In the genomic region with DNA sequence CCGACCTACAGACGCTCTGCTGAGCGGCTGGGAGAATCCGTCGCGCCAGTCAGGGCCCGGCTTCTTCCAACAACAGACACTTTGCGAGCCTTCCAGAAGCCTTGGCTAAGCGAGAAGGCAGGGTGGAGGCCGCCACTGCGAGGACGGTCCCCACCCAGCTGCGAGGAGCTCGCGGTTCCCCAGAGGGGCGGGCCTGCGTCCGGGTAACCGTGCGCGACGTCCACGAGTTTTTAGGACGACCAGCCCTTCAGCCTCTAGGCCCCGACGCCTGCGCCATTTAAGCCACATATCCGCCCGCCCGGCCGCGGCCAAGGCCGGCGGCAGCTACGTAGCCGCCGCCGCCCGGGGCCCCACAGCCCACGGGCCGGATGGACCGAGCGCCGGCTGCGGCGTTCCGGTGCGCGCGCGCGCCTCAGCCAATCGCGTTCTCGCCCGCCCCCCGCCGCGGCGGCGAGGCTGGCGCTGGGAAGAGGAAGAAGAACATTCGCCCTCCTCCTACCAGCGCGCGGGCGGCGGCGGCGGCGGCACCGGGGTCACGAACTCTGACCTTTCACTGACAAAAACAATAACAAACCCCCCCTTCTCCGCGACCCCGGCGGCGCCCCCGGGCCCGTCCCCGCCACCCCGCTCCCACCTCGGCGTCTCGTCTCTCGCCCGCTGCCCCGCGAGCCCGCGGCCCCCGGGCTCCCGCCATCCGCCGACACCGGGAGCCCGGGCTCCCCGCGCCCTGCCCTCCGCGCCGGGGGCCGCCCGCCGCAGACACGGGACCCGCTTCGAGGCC, we compare ENCODE assay signal across 1 cellular context.
TF ChIP-seq lines count a peak whose summit lies in the region.

A gene (plus strand): TSS at position 479 of the 781 bp plus-strand sequence. CDS start 56,332 bp downstream, outside the sequence.

TF ChIP-seq in K562, 482 proteins besides CTCF, POLR2A, EP300 and RAD21 (continued from another document and continues in another):
- TF ChIP-seq, protein P1, sequence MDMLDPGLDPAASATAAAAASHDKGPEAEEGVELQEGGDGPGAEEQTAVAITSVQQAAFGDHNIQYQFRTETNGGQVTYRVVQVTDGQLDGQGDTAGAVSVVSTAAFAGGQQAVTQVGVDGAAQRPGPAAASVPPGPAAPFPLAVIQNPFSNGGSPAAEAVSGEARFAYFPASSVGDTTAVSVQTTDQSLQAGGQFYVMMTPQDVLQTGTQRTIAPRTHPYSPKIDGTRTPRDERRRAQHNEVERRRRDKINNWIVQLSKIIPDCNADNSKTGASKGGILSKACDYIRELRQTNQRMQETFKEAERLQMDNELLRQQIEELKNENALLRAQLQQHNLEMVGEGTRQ (CRISPR knock-in tag; IDR thresholded peaks at IDR 0.05), result no peak
- TF ChIP-seq ZNF766 (CRISPR knock-in tag; conservative IDR thresholded peaks at IDR 0.05), result peak; percentile 24; the same call in 1 of the 2 replicates
- TF ChIP-seq ZBED1 (IDR thresholded peaks at IDR 0.05), result peak; percentile 24; the same call in 1 of the 2 replicates
- TF ChIP-seq, protein P2, sequence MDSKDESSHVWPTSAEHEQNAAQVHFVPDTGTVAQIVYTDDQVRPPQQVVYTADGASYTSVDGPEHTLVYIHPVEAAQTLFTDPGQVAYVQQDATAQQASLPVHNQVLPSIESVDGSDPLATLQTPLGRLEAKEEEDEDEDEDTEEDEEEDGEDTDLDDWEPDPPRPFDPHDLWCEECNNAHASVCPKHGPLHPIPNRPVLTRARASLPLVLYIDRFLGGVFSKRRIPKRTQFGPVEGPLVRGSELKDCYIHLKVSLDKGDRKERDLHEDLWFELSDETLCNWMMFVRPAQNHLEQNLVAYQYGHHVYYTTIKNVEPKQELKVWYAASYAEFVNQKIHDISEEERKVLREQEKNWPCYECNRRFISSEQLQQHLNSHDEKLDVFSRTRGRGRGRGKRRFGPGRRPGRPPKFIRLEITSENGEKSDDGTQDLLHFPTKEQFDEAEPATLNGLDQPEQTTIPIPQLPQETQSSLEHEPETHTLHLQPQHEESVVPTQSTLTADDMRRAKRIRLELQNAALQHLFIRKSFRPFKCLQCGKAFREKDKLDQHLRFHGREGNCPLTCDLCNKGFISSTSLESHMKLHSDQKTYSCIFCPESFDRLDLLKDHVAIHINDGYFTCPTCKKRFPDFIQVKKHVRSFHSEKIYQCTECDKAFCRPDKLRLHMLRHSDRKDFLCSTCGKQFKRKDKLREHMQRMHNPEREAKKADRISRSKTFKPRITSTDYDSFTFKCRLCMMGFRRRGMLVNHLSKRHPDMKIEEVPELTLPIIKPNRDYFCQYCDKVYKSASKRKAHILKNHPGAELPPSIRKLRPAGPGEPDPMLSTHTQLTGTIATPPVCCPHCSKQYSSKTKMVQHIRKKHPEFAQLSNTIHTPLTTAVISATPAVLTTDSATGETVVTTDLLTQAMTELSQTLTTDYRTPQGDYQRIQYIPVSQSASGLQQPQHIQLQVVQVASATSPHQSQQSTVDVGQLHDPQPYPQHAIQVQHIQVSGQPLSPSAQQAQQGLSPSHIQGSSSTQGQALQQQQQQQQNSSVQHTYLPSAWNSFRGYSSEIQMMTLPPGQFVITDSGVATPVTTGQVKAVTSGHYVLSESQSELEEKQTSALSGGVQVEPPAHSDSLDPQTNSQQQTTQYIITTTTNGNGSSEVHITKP (IDR thresholded peaks at IDR 0.05; ENCODE audit: partially characterized antibody), result peak; percentile 59
- TF ChIP-seq, protein P3, sequence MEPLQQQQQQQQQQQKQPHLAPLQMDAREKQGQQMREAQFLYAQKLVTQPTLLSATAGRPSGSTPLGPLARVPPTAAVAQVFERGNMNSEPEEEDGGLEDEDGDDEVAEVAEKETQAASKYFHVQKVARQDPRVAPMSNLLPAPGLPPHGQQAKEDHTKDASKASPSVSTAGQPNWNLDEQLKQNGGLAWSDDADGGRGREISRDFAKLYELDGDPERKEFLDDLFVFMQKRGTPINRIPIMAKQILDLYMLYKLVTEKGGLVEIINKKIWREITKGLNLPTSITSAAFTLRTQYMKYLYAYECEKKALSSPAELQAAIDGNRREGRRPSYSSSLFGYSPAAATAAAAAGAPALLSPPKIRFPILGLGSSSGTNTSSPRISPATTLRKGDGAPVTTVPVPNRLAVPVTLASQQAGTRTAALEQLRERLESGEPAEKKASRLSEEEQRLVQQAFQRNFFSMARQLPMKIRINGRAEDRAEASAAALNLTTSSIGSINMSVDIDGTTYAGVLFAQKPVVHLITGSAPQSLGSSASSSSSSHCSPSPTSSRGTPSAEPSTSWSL (CRISPR knock-in tag; IDR thresholded peaks at IDR 0.05; ENCODE audit: borderline replicate concordance), result no peak
- TF ChIP-seq CBFB (CRISPR knock-in tag; IDR thresholded peaks at IDR 0.05), result no peak
- TF ChIP-seq, protein P4, sequence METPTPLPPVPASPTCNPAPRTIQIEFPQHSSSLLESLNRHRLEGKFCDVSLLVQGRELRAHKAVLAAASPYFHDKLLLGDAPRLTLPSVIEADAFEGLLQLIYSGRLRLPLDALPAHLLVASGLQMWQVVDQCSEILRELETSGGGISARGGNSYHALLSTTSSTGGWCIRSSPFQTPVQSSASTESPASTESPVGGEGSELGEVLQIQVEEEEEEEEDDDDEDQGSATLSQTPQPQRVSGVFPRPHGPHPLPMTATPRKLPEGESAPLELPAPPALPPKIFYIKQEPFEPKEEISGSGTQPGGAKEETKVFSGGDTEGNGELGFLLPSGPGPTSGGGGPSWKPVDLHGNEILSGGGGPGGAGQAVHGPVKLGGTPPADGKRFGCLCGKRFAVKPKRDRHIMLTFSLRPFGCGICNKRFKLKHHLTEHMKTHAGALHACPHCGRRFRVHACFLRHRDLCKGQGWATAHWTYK (CRISPR knock-in tag; IDR thresholded peaks at IDR 0.05), result peak; percentile 85; the same call in 1 of the 2 replicates
- TF ChIP-seq, protein P5, sequence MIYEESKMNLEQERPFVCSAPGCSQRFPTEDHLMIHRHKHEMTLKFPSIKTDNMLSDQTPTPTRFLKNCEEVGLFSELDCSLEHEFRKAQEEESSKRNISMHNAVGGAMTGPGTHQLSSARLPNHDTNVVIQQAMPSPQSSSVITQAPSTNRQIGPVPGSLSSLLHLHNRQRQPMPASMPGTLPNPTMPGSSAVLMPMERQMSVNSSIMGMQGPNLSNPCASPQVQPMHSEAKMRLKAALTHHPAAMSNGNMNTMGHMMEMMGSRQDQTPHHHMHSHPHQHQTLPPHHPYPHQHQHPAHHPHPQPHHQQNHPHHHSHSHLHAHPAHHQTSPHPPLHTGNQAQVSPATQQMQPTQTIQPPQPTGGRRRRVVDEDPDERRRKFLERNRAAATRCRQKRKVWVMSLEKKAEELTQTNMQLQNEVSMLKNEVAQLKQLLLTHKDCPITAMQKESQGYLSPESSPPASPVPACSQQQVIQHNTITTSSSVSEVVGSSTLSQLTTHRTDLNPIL (CRISPR knock-in tag; IDR thresholded peaks at IDR 0.05), result no peak
- no peak for TF ChIP-seq ATF1 (CRISPR knock-in tag; IDR thresholded peaks at IDR 0.05)
- TF ChIP-seq ATF1 (tag; IDR thresholded peaks at IDR 0.05), result peak; percentile 76
- TF ChIP-seq, protein P6, sequence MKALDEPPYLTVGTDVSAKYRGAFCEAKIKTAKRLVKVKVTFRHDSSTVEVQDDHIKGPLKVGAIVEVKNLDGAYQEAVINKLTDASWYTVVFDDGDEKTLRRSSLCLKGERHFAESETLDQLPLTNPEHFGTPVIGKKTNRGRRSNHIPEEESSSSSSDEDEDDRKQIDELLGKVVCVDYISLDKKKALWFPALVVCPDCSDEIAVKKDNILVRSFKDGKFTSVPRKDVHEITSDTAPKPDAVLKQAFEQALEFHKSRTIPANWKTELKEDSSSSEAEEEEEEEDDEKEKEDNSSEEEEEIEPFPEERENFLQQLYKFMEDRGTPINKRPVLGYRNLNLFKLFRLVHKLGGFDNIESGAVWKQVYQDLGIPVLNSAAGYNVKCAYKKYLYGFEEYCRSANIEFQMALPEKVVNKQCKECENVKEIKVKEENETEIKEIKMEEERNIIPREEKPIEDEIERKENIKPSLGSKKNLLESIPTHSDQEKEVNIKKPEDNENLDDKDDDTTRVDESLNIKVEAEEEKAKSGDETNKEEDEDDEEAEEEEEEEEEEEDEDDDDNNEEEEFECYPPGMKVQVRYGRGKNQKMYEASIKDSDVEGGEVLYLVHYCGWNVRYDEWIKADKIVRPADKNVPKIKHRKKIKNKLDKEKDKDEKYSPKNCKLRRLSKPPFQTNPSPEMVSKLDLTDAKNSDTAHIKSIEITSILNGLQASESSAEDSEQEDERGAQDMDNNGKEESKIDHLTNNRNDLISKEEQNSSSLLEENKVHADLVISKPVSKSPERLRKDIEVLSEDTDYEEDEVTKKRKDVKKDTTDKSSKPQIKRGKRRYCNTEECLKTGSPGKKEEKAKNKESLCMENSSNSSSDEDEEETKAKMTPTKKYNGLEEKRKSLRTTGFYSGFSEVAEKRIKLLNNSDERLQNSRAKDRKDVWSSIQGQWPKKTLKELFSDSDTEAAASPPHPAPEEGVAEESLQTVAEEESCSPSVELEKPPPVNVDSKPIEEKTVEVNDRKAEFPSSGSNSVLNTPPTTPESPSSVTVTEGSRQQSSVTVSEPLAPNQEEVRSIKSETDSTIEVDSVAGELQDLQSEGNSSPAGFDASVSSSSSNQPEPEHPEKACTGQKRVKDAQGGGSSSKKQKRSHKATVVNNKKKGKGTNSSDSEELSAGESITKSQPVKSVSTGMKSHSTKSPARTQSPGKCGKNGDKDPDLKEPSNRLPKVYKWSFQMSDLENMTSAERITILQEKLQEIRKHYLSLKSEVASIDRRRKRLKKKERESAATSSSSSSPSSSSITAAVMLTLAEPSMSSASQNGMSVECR (CRISPR knock-in tag; IDR thresholded peaks at IDR 0.05), result peak; percentile 85
- no peak for TF ChIP-seq TSC22D4 (tag; IDR thresholded peaks at IDR 0.05)
- TF ChIP-seq ATF7 (IDR thresholded peaks at IDR 0.05), result peak; percentile 75
- peak; percentile 70 for TF ChIP-seq CREB1 (IDR thresholded peaks at IDR 0.05)
- TF ChIP-seq CREB1 (CRISPR knock-in tag; IDR thresholded peaks at IDR 0.05), result no peak
- TF ChIP-seq, protein P7, sequence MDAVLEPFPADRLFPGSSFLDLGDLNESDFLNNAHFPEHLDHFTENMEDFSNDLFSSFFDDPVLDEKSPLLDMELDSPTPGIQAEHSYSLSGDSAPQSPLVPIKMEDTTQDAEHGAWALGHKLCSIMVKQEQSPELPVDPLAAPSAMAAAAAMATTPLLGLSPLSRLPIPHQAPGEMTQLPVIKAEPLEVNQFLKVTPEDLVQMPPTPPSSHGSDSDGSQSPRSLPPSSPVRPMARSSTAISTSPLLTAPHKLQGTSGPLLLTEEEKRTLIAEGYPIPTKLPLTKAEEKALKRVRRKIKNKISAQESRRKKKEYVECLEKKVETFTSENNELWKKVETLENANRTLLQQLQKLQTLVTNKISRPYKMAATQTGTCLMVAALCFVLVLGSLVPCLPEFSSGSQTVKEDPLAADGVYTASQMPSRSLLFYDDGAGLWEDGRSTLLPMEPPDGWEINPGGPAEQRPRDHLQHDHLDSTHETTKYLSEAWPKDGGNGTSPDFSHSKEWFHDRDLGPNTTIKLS (IDR thresholded peaks at IDR 0.05; ENCODE audit: borderline replicate concordance, low read depth), result peak; percentile 52; the same call in 1 of the 2 replicates
- 0 out of 2 replicates have a peak, but pooled peaks have one; percentile 40 for TF ChIP-seq ZNF764 (CRISPR knock-in tag; IDR thresholded peaks at IDR 0.05; ENCODE audit: low read depth)
- peak; percentile 13; the same call in 1 of the 2 replicates for TF ChIP-seq SMC3 (conservative IDR thresholded peaks at IDR 0.05; ENCODE audit: insufficient read depth, low read depth, low read length)
- TF ChIP-seq MECOM (CRISPR knock-in tag; IDR thresholded peaks at IDR 0.05), result no peak
- TF ChIP-seq FOS (IDR thresholded peaks at IDR 0.05; ENCODE audit: extremely low read depth, insufficient read length), result peak; percentile 18
- no peak for TF ChIP-seq ZNF583 (CRISPR knock-in tag; IDR thresholded peaks at IDR 0.05)
- no peak for TF ChIP-seq BCL6 (CRISPR knock-in tag; IDR thresholded peaks at IDR 0.05)
- TF ChIP-seq ELF4 (CRISPR knock-in tag; IDR thresholded peaks at IDR 0.05), result no peak
- peak; percentile 51 for TF ChIP-seq HMGN3 (IDR thresholded peaks at IDR 0.05; ENCODE audit: borderline replicate concordance, extremely low read depth, insufficient read length, low read depth, low read length)
- TF ChIP-seq BACH1 (tag; IDR thresholded peaks at IDR 0.05), result no peak
- TF ChIP-seq CTBP1 (IDR thresholded peaks at IDR 0.05; ENCODE audit: borderline replicate concordance), result peak; percentile 99
- no peak for TF ChIP-seq WHSC1 (IDR thresholded peaks at IDR 0.05; ENCODE audit: low read length)
- TF ChIP-seq CHCHD3 (CRISPR knock-in tag; IDR thresholded peaks at IDR 0.05), result no peak
- no peak for TF ChIP-seq HSF4 (CRISPR knock-in tag; IDR thresholded peaks at IDR 0.05; ENCODE audit: borderline replicate concordance)
- TF ChIP-seq, protein P8, sequence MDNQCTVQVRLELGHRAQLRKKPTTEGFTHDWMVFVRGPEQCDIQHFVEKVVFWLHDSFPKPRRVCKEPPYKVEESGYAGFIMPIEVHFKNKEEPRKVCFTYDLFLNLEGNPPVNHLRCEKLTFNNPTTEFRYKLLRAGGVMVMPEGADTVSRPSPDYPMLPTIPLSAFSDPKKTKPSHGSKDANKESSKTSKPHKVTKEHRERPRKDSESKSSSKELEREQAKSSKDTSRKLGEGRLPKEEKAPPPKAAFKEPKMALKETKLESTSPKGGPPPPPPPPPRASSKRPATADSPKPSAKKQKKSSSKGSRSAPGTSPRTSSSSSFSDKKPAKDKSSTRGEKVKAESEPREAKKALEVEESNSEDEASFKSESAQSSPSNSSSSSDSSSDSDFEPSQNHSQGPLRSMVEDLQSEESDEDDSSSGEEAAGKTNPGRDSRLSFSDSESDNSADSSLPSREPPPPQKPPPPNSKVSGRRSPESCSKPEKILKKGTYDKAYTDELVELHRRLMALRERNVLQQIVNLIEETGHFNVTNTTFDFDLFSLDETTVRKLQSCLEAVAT (IDR thresholded peaks at IDR 0.05), result peak in 1 of 2 experiments; percentile 14; a peak in 2 of 4 replicates
- TF ChIP-seq POLR2B (IDR thresholded peaks at IDR 0.05; ENCODE audit: low read depth, partially characterized antibody), result peak; percentile 81
- TF ChIP-seq JUNB (CRISPR knock-in tag; conservative IDR thresholded peaks at IDR 0.05), result no peak
- no peak for TF ChIP-seq TCF7 (IDR thresholded peaks at IDR 0.05; ENCODE audit: borderline replicate concordance)
- no peak for TF ChIP-seq KLF16 (IDR thresholded peaks at IDR 0.05)
- TF ChIP-seq NCOA6 (IDR thresholded peaks at IDR 0.05), result peak; percentile 49; the same call in 1 of the 2 replicates
- 0 out of 2 replicates have a peak, but pooled peaks have one; percentile 29 for TF ChIP-seq DPF2 (IDR thresholded peaks at IDR 0.05)
- TF ChIP-seq, protein P9, sequence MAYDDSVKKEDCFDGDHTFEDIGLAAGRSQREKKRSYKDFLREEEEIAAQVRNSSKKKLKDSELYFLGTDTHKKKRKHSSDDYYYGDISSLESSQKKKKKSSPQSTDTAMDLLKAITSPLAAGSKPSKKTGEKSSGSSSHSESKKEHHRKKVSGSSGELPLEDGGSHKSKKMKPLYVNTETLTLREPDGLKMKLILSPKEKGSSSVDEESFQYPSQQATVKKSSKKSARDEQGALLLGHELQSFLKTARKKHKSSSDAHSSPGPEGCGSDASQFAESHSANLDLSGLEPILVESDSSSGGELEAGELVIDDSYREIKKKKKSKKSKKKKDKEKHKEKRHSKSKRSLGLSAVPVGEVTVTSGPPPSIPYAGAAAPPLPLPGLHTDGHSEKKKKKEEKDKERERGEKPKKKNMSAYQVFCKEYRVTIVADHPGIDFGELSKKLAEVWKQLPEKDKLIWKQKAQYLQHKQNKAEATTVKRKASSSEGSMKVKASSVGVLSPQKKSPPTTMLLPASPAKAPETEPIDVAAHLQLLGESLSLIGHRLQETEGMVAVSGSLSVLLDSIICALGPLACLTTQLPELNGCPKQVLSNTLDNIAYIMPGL (CRISPR knock-in tag; IDR thresholded peaks at IDR 0.05), result no peak
- no peak for TF ChIP-seq ZNF57 (CRISPR knock-in tag; IDR thresholded peaks at IDR 0.05)
- peak; percentile 63; the same call in 1 of the 2 replicates for TF ChIP-seq FOXP1 (CRISPR knock-in tag; IDR thresholded peaks at IDR 0.05)
- TF ChIP-seq ZEB2 (IDR thresholded peaks at IDR 0.05), result no peak
